ENCODE assay signal across 11 cellular contexts in the genomic region with DNA sequence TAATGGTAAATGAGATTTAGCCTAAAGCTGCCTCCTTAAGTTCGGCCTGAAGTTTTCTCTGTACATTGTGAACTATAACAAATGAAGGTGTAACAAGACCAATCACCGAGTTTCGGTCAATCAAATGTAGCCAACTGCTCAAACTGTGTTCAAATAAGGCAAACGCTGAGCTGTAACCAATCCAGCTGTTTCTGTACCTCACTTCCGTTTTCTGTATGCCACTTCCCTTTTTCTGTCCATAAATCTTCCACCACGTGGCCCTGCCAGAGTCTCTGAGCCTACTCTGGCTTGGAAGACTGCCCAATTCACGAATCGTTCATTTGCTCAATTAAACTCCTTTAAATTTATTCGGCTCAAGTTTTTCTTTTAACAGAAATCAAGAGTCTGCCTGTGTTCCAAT.
A peak's percentile ranks its signal among the peaks of the same experiment; 100 is the strongest.
DNase-seq lines count a peak whose midpoint lies in the region; ATAC-seq and TF ChIP-seq lines count a peak whose summit lies in the region.
"Had no signal": no experiment of that assay in that cellular context is flagged by ENCODE, and none has a peak within 500 bp of the region (broad histone marks: within the 10 kb centered on the region; RNA-seq: fewer than 3 reads in every experiment).

No MANE protein-coding gene starts in this region.

- H3K27ac Mint-ChIP-seq in CD14-positive monocyte = peak overlapping the region; percentile 1 to 85 (median 69)
- H3K27ac Mint-ChIP-seq: CD4-positive, CD25-positive, alpha-beta regulatory T cell had no signal

- no peaks in the 10 kb centered on the region for H3K9me3 ChIP-seq in mammary epithelial cell (replicated peaks; ENCODE audit: insufficient read depth, low read length)

- in situ Hi-C loops in mammary epithelial cell (cut with MboI; ENCODE audit: low sequenced_read_pairs in 2 of 2) = no loop called here

- DNase-seq in CD14-positive monocyte (ENCODE audit: low spot score) = peak; percentile 78
- DNase-seq in HEK293T (ENCODE audit: extremely low spot score) = no peak
- peak; percentile 76 for DNase-seq in NB4 (ENCODE audit: low read depth)
- DNase-seq in fibroblast of mammary gland (ENCODE audit: low read depth) = peak; percentile 14
- DNase-seq in EL = no peak
- DNase-seq in Right ventricle myocardium superior = no peak
- no peak for DNase-seq in mammary epithelial cell
- no peak for DNase-seq in DMS53 treated with DMSO at 0.1 percent for 48 hours (lab: John Stamatoyannopoulos, UW; ENCODE audit: unreplicated experiment)
- DNase-seq: CD4-positive, CD25-positive, alpha-beta regulatory T cell; erythroblast had no signal

- peak overlapping the region in 1 of 2 donors; percentile 64 for H3K4me3 Mint-ChIP-seq in CD14-positive monocyte
- H3K4me3 Mint-ChIP-seq: brain; CD4-positive, CD25-positive, alpha-beta regulatory T cell had no signal

- H3K79me2 ChIP-seq in mammary epithelial cell (ENCODE audit: insufficient read depth, low read length) = no peaks in the 10 kb centered on the region

- intact Hi-C loops in CD14-positive monocyte (cut with micrococcal nuclease) = loop anchor here (10.0 kb wide), 3 partner anchors 113 to 353 kb away; a partner anchor contains a TSS
- intact Hi-C loops in Right ventricle myocardium superior (cut with DNase I) = loop anchor here (5.0 kb wide), 1 partner anchor 271 kb away; no protein-coding TSS in a partner anchor
- intact Hi-C loops in mammary epithelial cell (cut with micrococcal nuclease) = no loop called here

- POLR2A ChIA-PET in HEK293T (lab: Yijun Ruan, JAX) = no interaction called here

- peaks cover 0 to 3% (median 2%) of the 10 kb centered on the region in 3 donors for H3K27me3 Mint-ChIP-seq in CD14-positive monocyte (ENCODE audit: low read depth in 3 of 3)
- H3K27me3 Mint-ChIP-seq: brain had no signal

- H3K27me3 ChIP-seq in mammary epithelial cell (ENCODE audit: insufficient read depth, low read length) = no peaks in the 10 kb centered on the region

- TF ChIP-seq POLR2A in NB4 (IDR thresholded peaks at IDR 0.05; ENCODE audit: extremely low read depth, insufficient read length) = no peak

- H2AFZ ChIP-seq in mammary epithelial cell (ENCODE audit: low read depth, low read length) = no peak overlapping the region

- TF ChIP-seq CTCF in CD14-positive monocyte (IDR thresholded peaks at IDR 0.05) (no peak), NB4 (IDR thresholded peaks at IDR 0.05; ENCODE audit: low read depth, low read length) (no peak), fibroblast of mammary gland (conservative IDR thresholded peaks at IDR 0.05; ENCODE audit: control insufficient read depth, insufficient read depth, low read depth, low read length) (no peak), mammary epithelial cell (conservative IDR thresholded peaks at IDR 0.05 in 1 of 2, IDR thresholded peaks at IDR 0.05 in 1 of 2; ENCODE audit: extremely low read depth in 1 of 2, insufficient read depth in 1 of 2, low read depth in 1 of 2, low read length in 2 of 2) (no peak)

- no peaks in the 10 kb centered on the region for H3K36me3 ChIP-seq in mammary epithelial cell (ENCODE audit: insufficient read depth, low read length)

- BruUV-seq in mammary epithelial cell (replicated peaks; lab: Mats Ljungman, UMichigan) = no TSS peak

- H4K20me1 ChIP-seq in mammary epithelial cell (ENCODE audit: insufficient read depth, low read length) = no peaks in the 10 kb centered on the region

- WGBS in mammary epithelial cell (ENCODE audit: low coverage, missing lambda C conversion rate) = 90% methylated on average over 9 of the region's 9 CpGs

- no peak overlapping the region for H3K9ac ChIP-seq in mammary epithelial cell (ENCODE audit: insufficient read depth, low read length)

- H3K27ac ChIP-seq in mammary epithelial cell (ENCODE audit: insufficient read depth, low read depth, low read length) = no peak overlapping the region

- H3K36me3 Mint-ChIP-seq in CD14-positive monocyte = no peaks in the 10 kb centered on the region
- H3K36me3 Mint-ChIP-seq: CD4-positive, CD25-positive, alpha-beta regulatory T cell had no signal

- CTCF ChIA-PET in HEK293T (lab: Yijun Ruan, JAX) = no interaction called here
- CTCF ChIA-PET in mammary epithelial cell (lab: Charles Lee; ENCODE audit: low non-redundant PET) = no interaction called here

- no peak for ATAC-seq in Right ventricle myocardium superior (ENCODE audit: poor library complexity)

- no peaks in the 10 kb centered on the region for H3K4me1 ChIP-seq in mammary epithelial cell (ENCODE audit: insufficient read depth, low read length)

- no peak overlapping the region for H3K4me2 ChIP-seq in mammary epithelial cell (ENCODE audit: insufficient read depth, low read depth, low read length)

- peaks cover 3 to 13% (median 7%) of the 10 kb centered on the region in 7 donors for H3K9me3 Mint-ChIP-seq in CD14-positive monocyte
- H3K9me3 Mint-ChIP-seq: brain; CD4-positive, CD25-positive, alpha-beta regulatory T cell had no signal

- dilution Hi-C loops in mammary epithelial cell (cut with HindIII; ENCODE audit: low sequenced_read_pairs) = no loop called here

- no peak overlapping the region for H3K4me3 ChIP-seq in NB4 (ENCODE audit: low read depth, low read length)
- no peak overlapping the region for H3K4me3 ChIP-seq in fibroblast of mammary gland (ENCODE audit: control insufficient read depth, low read depth, low read length)
- no peak overlapping the region for H3K4me3 ChIP-seq in mammary epithelial cell (replicated peaks in 1 of 3; ENCODE audit: insufficient read depth in 1 of 3, low read depth in 2 of 3, low read length in 3 of 3)

- peaks cover 16% of the 10 kb centered on the region for H3K4me1 Mint-ChIP-seq in CD14-positive monocyte

TF ChIP-seq in HEK293T, 16 proteins besides CTCF, POLR2A, EP300 and RAD21:
- TF ChIP-seq ELF4 (IDR thresholded peaks at IDR 0.05) = no peak
- no peak for TF ChIP-seq FOXK2 (IDR thresholded peaks at IDR 0.05)
- TF ChIP-seq ARNT (IDR thresholded peaks at IDR 0.05) = no peak
- TF ChIP-seq HDGF (IDR thresholded peaks at IDR 0.05; ENCODE audit: borderline replicate concordance) = no peak
- TF ChIP-seq BHLHE40 (IDR thresholded peaks at IDR 0.05; ENCODE audit: borderline replicate concordance) = no peak
- no peak for TF ChIP-seq L3MBTL2 (conservative IDR thresholded peaks at IDR 0.05)
- TF ChIP-seq, protein P1, sequence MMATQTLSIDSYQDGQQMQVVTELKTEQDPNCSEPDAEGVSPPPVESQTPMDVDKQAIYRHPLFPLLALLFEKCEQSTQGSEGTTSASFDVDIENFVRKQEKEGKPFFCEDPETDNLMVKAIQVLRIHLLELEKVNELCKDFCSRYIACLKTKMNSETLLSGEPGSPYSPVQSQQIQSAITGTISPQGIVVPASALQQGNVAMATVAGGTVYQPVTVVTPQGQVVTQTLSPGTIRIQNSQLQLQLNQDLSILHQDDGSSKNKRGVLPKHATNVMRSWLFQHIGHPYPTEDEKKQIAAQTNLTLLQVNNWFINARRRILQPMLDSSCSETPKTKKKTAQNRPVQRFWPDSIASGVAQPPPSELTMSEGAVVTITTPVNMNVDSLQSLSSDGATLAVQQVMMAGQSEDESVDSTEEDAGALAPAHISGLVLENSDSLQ (IDR thresholded peaks at IDR 0.05) = peak; percentile 51
- no peak for TF ChIP-seq ZNF384 (IDR thresholded peaks at IDR 0.05)
- no peak for TF ChIP-seq TARDBP (IDR thresholded peaks at IDR 0.05)

Comparison
In these comparisons a context has a peak if more than half of its experiments do, and no peak if none do; other contexts are left out.
1. DNase-seq: peak in CD14-positive monocyte (single experiment), NB4 (single experiment) and fibroblast of mammary gland (single experiment); none in HEK293T (single experiment), EL (single experiment), Right ventricle myocardium superior (single experiment), mammary epithelial cell (single experiment) and DMS53 treated with DMSO at 0.1 percent for 48 hours (single experiment).